In genomic region chr4:186723207-186724047, GRCh38 we compare ENCODE assay signal across 8 cellular contexts. TPM values are rescaled to one million over a fixed set of nuclear protein-coding genes. Genes with fewer than 3 reads are reported as not detected.
DNase-seq lines count a peak whose midpoint lies in the region; ATAC-seq and TF ChIP-seq lines count a peak whose summit lies in the region.

TSS of gene FAT1 (minus strand) at chr4:186723856. CDS start at chr4:186709827, 14,029 bp downstream.

- H3K36me3 ChIP-seq in BJ (ENCODE audit: control insufficient read depth, insufficient read depth, low read length) (no peaks in the 10 kb centered on the region), WERI-Rb-1 (no peaks in the 10 kb centered on the region)

- peaks cover 23 to 59% (median 45%) of the 10 kb centered on the region in 3 donors for H3K27me3 Mint-ChIP-seq in naive B cell

- POLR2A ChIA-PET in BJ (lab: Charles Lee), result interaction anchor here (0.6 to 0.7 kb wide), 3 partner anchors 48 to 606 kb away, joined by 4 to 8 read pairs (median 4); no protein-coding TSS in a partner anchor
- POLR2A ChIA-PET in HEK293T (lab: Yijun Ruan, JAX), result interaction anchor here (0.5 to 1.8 kb wide), 11 partner anchors 10 to 214 kb away, joined by 3 to 6 read pairs (median 4); no protein-coding TSS in a partner anchor

- peaks cover 0 to 26% (median 3%) of the 10 kb centered on the region in 3 donors for H3K4me1 Mint-ChIP-seq in naive B cell

- peaks cover 0 to 26% (median 5%) of the 10 kb centered on the region in 7 donors for H3K9me3 Mint-ChIP-seq in naive B cell

- CTCF ChIA-PET in BJ (lab: Yijun Ruan, JAX) (interaction anchor here (1.2 to 1.8 kb wide), 3 partner anchors 101 to 448 kb away, joined by 3 to 5 read pairs (median 4); no protein-coding TSS in a partner anchor), HEK293T (lab: Yijun Ruan, JAX) (interaction anchor here (1.0 kb wide), 1 partner anchor 136 kb away, joined by 5 read pairs; no protein-coding TSS in a partner anchor)

- H3K27me3 ChIP-seq in BJ (ENCODE audit: control insufficient read depth, insufficient read depth, low read length) (no peaks in the 10 kb centered on the region), WERI-Rb-1 (ENCODE audit: insufficient read depth, low read depth, severe bottlenecking) (peaks cover 96% of the 10 kb centered on the region)

- H3K4me3 ChIP-seq in BJ (ENCODE audit: low read depth, low read length) (peak within 1 kb of the TSS; percentile 83), WI38 (ENCODE audit: low read depth, low read length) (peak within 1 kb of the TSS; percentile 100), fibroblast of the aortic adventitia (ENCODE audit: low read depth, low read length) (peak within 1 kb of the TSS; percentile 83), WERI-Rb-1 (ENCODE audit: low read depth, low read length) (no peak within 1 kb of the TSS)

- H3K27ac ChIP-seq in WERI-Rb-1, result no peak within 1 kb of the TSS

- DNase-seq in BJ (ENCODE audit: low read depth) (no peak), HEK293T (ENCODE audit: extremely low spot score) (peak; percentile 50), fibroblast of the aortic adventitia (ENCODE audit: low read depth) (peak; percentile 80), naive B cell (no peak), SIG-M5 (lab: John Stamatoyannopoulos, UW) (no peak), NK-92 (lab: John Stamatoyannopoulos, UW; ENCODE audit: unreplicated experiment) (no peak), WERI-Rb-1 (no peak)

- H3K9me3 ChIP-seq in WERI-Rb-1 (ENCODE audit: severe bottlenecking), result peaks cover 71% of the 10 kb centered on the region

- peak within 1 kb of the TSS; percentile 16 to 86 (median 47) for H3K4me3 Mint-ChIP-seq in naive B cell

- ATAC-seq in naive B cell (ENCODE audit: low read depth in 2 of 2), result no peak

- H3K36me3 Mint-ChIP-seq in naive B cell, result no peaks in the 10 kb centered on the region

- TF ChIP-seq CTCF in BJ (IDR thresholded peaks at IDR 0.05; ENCODE audit: insufficient read depth, low read depth, low read length) (no peak), WI38 (IDR thresholded peaks at IDR 0.05; ENCODE audit: low read depth, low read length) (no peak), fibroblast of the aortic adventitia (IDR thresholded peaks at IDR 0.05; ENCODE audit: insufficient read depth, low read length) (no peak), WERI-Rb-1 (IDR thresholded peaks at IDR 0.05; ENCODE audit: low read depth, low read length) (no peak)

- H3K27ac Mint-ChIP-seq in naive B cell, result peak within 1 kb of the TSS in 2 of 6 donors; percentile 38 to 43

TF ChIP-seq in HEK293T, 16 proteins besides CTCF, POLR2A, EP300 and RAD21:
- TF ChIP-seq FOXA1 (IDR thresholded peaks at IDR 0.05) (no peak), FOXM1 (IDR thresholded peaks at IDR 0.05; ENCODE audit: borderline replicate concordance) (no peak), TARDBP (IDR thresholded peaks at IDR 0.05) (no peak), SUZ12 (IDR thresholded peaks at IDR 0.05) (no peak), FOXK2 (IDR thresholded peaks at IDR 0.05) (no peak), LEF1 (IDR thresholded peaks at IDR 0.05; ENCODE audit: borderline replicate concordance) (peak; percentile 24; the same call in 1 of the 2 replicates), ELF4 (IDR thresholded peaks at IDR 0.05) (no peak), ZNF384 (IDR thresholded peaks at IDR 0.05) (no peak), NFRKB (IDR thresholded peaks at IDR 0.05) (no peak), BHLHE40 (IDR thresholded peaks at IDR 0.05; ENCODE audit: borderline replicate concordance) (no peak), HDGF (IDR thresholded peaks at IDR 0.05; ENCODE audit: borderline replicate concordance) (no peak), L3MBTL2 (conservative IDR thresholded peaks at IDR 0.05) (peak; percentile 56), CTBP1 (IDR thresholded peaks at IDR 0.05; ENCODE audit: borderline replicate concordance) (no peak), SP1 (IDR thresholded peaks at IDR 0.05) (no peak), ARNT (IDR thresholded peaks at IDR 0.05) (0 out of 2 replicates have a peak, but pooled peaks have one; percentile 25), PKNOX1 (IDR thresholded peaks at IDR 0.05) (no peak)

RNA-seq across cellular contexts. Expression of gene FAT1, which starts in this region (rescaled TPM):
- polyA plus RNA-seq in BJ (2011; rRNA removed) (351 and 489 TPM in 2 replicates), naive B cell (ENCODE audit: low read depth in 6 of 6) (not detected)
- polyA minus RNA-seq in BJ (2011; rRNA and poly(A)+ RNA removed), result 1,204 and 1,354 TPM in 2 replicates
- 114 and 189 TPM in 2 replicates for total RNA-seq in fibroblast of the aortic adventitia (ENCODE audit: low replicate concordance)

Comparison
In these comparisons a context has a peak if more than half of its experiments do, and no peak if none do; other contexts are left out.
1. RNA of gene FAT1 (polyA plus RNA-seq): 351 to 489 TPM in BJ; not detected in naive B cell; every median in the first group is over 100 times any median in the second.
2. DNase-seq: peak in HEK293T (single experiment) and fibroblast of the aortic adventitia (single experiment); none in BJ (single experiment), naive B cell (single experiment), SIG-M5 (single experiment), NK-92 (single experiment) and WERI-Rb-1 (single experiment).